Comparison of ENCODE assay signal across 13 cellular contexts in the genomic region with DNA sequence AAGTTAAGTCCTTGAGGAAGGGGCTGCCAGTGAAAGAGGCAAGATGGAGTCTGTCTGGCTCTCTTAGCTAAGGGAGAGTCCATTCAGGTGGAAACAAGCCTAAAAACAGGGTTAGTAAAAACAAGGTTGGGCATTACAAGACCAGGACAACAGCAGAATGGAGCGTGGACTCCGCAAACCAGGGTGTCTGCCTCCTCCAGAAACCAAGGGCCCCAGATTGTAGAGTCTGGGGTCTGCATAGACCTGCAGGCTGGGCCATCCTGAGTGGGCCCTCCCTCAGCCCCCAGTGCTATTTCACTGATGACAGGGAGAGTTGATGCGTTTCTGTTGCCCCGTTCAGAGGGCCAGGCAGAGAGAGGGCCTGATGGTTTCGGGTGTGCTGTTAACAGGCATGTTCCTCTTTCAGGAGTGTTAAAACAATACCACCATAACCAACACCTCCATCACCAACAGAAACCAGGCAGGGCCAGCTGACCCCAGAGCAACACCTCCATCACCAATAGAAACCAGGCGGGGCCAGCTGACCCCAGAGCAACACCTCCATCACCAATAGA. TPM values are rescaled to one million over a fixed set of nuclear protein-coding genes. Genes with fewer than 3 reads are reported as not detected.
DNase-seq lines count a peak whose midpoint lies in the region; ATAC-seq and TF ChIP-seq lines count a peak whose summit lies in the region.
"Not testable (repeated sequence)": the region's sequence is repeated elsewhere in the genome, so short reads cannot be mapped to it uniquely, and the experiment has no call there.
"Had no signal": no experiment of that assay in that cellular context is flagged by ENCODE, and none has a peak within 500 bp of the region (broad histone marks: within the 10 kb centered on the region; RNA-seq: fewer than 3 reads in every experiment).

No MANE protein-coding gene starts in this region.

- not testable (repeated sequence) for H3K27me3 Mint-ChIP-seq in mesothelial cell of epicardium (ENCODE audit: low read depth)

- CTCF ChIA-PET in GM10248 (lab: Yijun Ruan, JAX), result interaction anchor here (1.3 to 2.5 kb wide), 2 partner anchors 12 to 262 kb away, joined by 3 to 5 read pairs; no protein-coding TSS in a partner anchor

- POLR2A ChIA-PET in GM10248 (lab: Yijun Ruan, JAX), result not testable (repeated sequence)

- ATAC-seq in GM18861 (IDR thresholded peaks at IDR 0.05; ENCODE audit: unreplicated experiment) (peak; percentile 76), GM19438 (IDR thresholded peaks at IDR 0.05; ENCODE audit: low read depth, unreplicated experiment) (peak; percentile 80), GM21723 (IDR thresholded peaks at IDR 0.05; ENCODE audit: unreplicated experiment) (peak; percentile 83), HG02973 (IDR thresholded peaks at IDR 0.05; ENCODE audit: unreplicated experiment) (peak; percentile 74), HG03354 (IDR thresholded peaks at IDR 0.05; ENCODE audit: poor library complexity, severe bottlenecking, unreplicated experiment) (peak; percentile 92)

- peak overlapping the region; percentile 25 for H3K27ac Mint-ChIP-seq in mesothelial cell of epicardium

- H3K9me3 Mint-ChIP-seq in mesothelial cell of epicardium, result not testable (repeated sequence)

- peak; percentile 81 for DNase-seq in GM10248 (ENCODE audit: extremely low spot score)
- DNase-seq in NOMO-1 treated with DMSO at 0.1 percent for 48 hours (lab: John Stamatoyannopoulos, UW; ENCODE audit: unreplicated experiment), result peak; percentile 16
- not testable (repeated sequence) for DNase-seq in mesothelial cell of epicardium (ENCODE audit: low spot score in 2 of 2, unreplicated experiment in 2 of 2)

- not testable (repeated sequence) for TF ChIP-seq CTCF in GM10248 (IDR thresholded peaks at IDR 0.05; ENCODE audit: control extremely low read depth, extremely low read depth, low read depth, missing control alignments); mesothelial cell of epicardium (IDR thresholded peaks at IDR 0.05; ENCODE audit: unreplicated experiment)

- H3K4me3 Mint-ChIP-seq in mesothelial cell of epicardium, result not testable (repeated sequence)

- H3K36me3 Mint-ChIP-seq in mesothelial cell of epicardium, result not testable (repeated sequence)

- peaks cover 27% of the 10 kb centered on the region for H3K4me1 Mint-ChIP-seq in mesothelial cell of epicardium

RNA-seq across cellular contexts. Expression of a gene that starts 6.6 kb away (rescaled TPM):
- total RNA-seq in mesothelial cell of epicardium, result not detected in 3 replicates
- total RNA-seq: activated T-helper 1 cell treated with anti-CD3 and anti-CD28 coated beads, Interleukin-12 subunit alpha, Interleukin-12 subunit beta, Interleukin-2, Interleukin-4 antibody, amounts not matched to agents 30 ng/mL and 10 ng/mL and 1 ng/mL, durations not matched to agents 14 hours and 24 hours and 36 hours; frontal cortex; left cardiac atrium; right atrium auricular region; ureter had no signal
